In the genomic region with DNA sequence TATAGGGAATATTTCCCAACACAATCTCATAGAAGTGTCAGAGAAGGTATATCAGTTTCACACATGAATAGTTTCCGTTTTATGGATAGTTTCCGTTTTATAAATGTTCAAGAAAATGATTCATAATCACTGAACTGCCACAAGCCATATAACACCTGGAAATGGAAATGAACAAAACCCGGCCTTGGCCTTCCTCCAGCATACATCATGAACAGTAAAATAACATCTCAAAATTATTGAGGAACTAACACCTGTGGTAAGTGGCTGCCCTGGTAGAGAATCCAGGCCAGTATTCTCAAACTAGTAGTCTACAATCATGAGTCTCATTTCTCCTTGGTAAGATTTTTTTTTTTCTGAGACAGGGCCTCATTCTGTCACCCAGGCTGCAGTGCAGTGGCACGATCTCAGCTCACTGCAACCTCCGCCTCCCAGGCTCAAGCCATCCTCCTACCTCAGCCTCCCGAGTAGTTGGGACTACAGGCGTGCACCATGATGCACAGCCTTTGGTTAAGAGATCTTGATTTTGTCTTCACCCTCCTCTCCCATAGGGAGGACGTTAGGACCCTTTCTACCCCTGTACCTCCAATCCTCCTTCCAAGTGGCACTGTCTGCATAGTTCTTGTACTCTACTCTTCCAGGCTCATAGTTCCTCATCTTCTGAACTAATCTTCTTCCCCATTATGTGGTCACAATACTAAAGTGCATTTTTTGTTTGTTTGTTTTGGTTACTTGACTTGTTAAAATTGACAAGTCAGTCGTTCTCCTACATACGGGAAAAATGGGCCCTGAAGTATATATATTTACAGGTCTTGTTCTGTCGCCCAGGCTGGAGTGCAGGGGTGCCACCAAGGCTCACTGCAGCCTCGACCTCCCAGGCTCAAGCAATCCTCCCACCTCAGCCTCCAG, we compare ENCODE assay signal across 9 cellular contexts. TPM values are rescaled to one million over a fixed set of nuclear protein-coding genes. Genes with fewer than 3 reads are reported as not detected.
DNase-seq lines count a peak whose midpoint lies in the region; ATAC-seq, FAIRE-seq and TF ChIP-seq lines count a peak whose summit lies in the region.
"Had no signal": no experiment of that assay in that cellular context is flagged by ENCODE, and none has a peak within 500 bp of the region (broad histone marks: within the 10 kb centered on the region; RNA-seq: fewer than 3 reads in every experiment).

No MANE protein-coding gene starts in this region.

- POLR2A ChIA-PET in BJ (lab: Charles Lee) (no interaction called here), HepG2 (lab: Yijun Ruan, JAX) (interaction anchor here (0.5 to 1.8 kb wide), 8 partner anchors 41 to 1108 kb away, joined by 3 to 11 read pairs (median 3); a partner anchor contains a TSS)

- H3K9me3 ChIP-seq in HepG2 (ENCODE audit: low read length), result no peaks in the 10 kb centered on the region

- no peaks in the 10 kb centered on the region for H3K9me3 Mint-ChIP-seq in activated T-cell treated with anti-CD3 and anti-CD28 coated beads, Interleukin-2, amount 50 U/mL, for 4 hours
- H3K9me3 Mint-ChIP-seq in stimulated activated naive CD8-positive, alpha-beta T cell treated with anti-CD3 and anti-CD28 coated beads, Interleukin-15, amount 100 ng/mL, for 72 hours, result no peaks in the 10 kb centered on the region

- H3K79me2 ChIP-seq in HepG2 (ENCODE audit: insufficient read depth, low read length), result no peaks in the 10 kb centered on the region

- TF ChIP-seq RAD21 in HepG2 (CRISPR knock-in tag; IDR thresholded peaks at IDR 0.05), result no peak

- FAIRE-seq in HepG2 (lab: Jason Lieb, UNC), result no peak
- FAIRE-seq: H1 had no signal

- intact Hi-C loops in HepG2 (cut with micrococcal nuclease; ENCODE audit: unreplicated experiment), result no loop called here

- DNase-seq in BJ (ENCODE audit: low read depth) (no peak), HFF-Myc (ENCODE audit: extremely low read depth, low read depth) (no peak), HepG2 (ENCODE audit: low spot score) (no peak), NCI-H82 treated with DMSO at 0.1 percent for 48 hours (lab: John Stamatoyannopoulos, UW; ENCODE audit: unreplicated experiment) (no peak), NCI-H774 (lab: John Stamatoyannopoulos, UW) (no peak)
- no peak for DNase-seq in activated T-cell treated with anti-CD3 and anti-CD28 coated beads, Interleukin-2, amount 50 U/mL, for 4 hours
- DNase-seq in stimulated activated naive CD8-positive, alpha-beta T cell treated with anti-CD3 and anti-CD28 coated beads, Interleukin-15, amount 100 ng/mL, for 72 hours, result peak in 1 of 2 donors; percentile 75

- no peak for TF ChIP-seq POLR2A in HepG2 (IDR thresholded peaks at IDR 0.05; ENCODE audit: insufficient read depth in 1 of 2, low read depth in 2 of 2, low read length in 2 of 2)

- TF ChIP-seq EP300 in HepG2 (IDR thresholded peaks at IDR 0.05; ENCODE audit: low read depth in 2 of 2, low read length in 2 of 2) (no peak), HepG2 (CRISPR knock-in tag; IDR thresholded peaks at IDR 0.05; ENCODE audit: borderline replicate concordance) (no peak)

- peak; percentile 50 to 71 for ATAC-seq in activated T-cell treated with anti-CD3 and anti-CD28 coated beads, Interleukin-2, amount 50 U/mL, for 4 hours
- ATAC-seq in HepG2 (no peak), GM21825 (IDR thresholded peaks at IDR 0.05; ENCODE audit: unreplicated experiment) (no peak)
- peak; percentile 83 for ATAC-seq in stimulated activated naive CD8-positive, alpha-beta T cell treated with anti-CD3 and anti-CD28 coated beads, Interleukin-15, amount 100 ng/mL, for 72 hours

- H3K4me1 ChIP-seq in HepG2 (ENCODE audit: insufficient read depth, low read length), result peaks cover 22% of the 10 kb centered on the region

- peak overlapping the region; percentile 89 for H3K4me2 ChIP-seq in HepG2 (ENCODE audit: low read depth, low read length)

- TF ChIP-seq CTCF in BJ (IDR thresholded peaks at IDR 0.05; ENCODE audit: insufficient read depth, low read depth, low read length), result no peak
- TF ChIP-seq CTCF in HFF-Myc (IDR thresholded peaks at IDR 0.05; ENCODE audit: low read depth, low read length, missing control alignments), result no peak
- no peak for TF ChIP-seq CTCF in HepG2 (CRISPR knock-in tag; IDR thresholded peaks at IDR 0.05)

- peaks cover 2% of the 10 kb centered on the region for H3K27me3 Mint-ChIP-seq in activated T-cell treated with anti-CD3 and anti-CD28 coated beads, Interleukin-2, amount 50 U/mL, for 4 hours (ENCODE audit: low read depth)
- peaks cover 12% of the 10 kb centered on the region for H3K27me3 Mint-ChIP-seq in stimulated activated naive CD8-positive, alpha-beta T cell treated with anti-CD3 and anti-CD28 coated beads, Interleukin-15, amount 100 ng/mL, for 72 hours

- H3K4me3 ChIP-seq in BJ (ENCODE audit: low read depth, low read length), result peak overlapping the region; percentile 51
- H3K4me3 ChIP-seq in HFF-Myc (replicated peaks; ENCODE audit: low read depth, low read length), result peak overlapping the region; percentile 49
- H3K4me3 ChIP-seq in HepG2 (replicated peaks in 1 of 3; ENCODE audit: insufficient read depth in 1 of 3, low read depth in 2 of 3, low read length in 3 of 3), result peak overlapping the region in 2 of 3 experiments; percentile 67 to 75; a peak in 2 of 6 replicates

- in situ Hi-C loops in HepG2 (cut with HindIII; ENCODE audit: extremely low pct_ligation_motif_present, low pct_unique_long_range_greater_than_20kb), result no loop called here

- H3K4me3 Mint-ChIP-seq in activated T-cell treated with anti-CD3 and anti-CD28 coated beads, Interleukin-2, amount 50 U/mL, for 4 hours, result peak overlapping the region; percentile 81
- H3K4me3 Mint-ChIP-seq in stimulated activated naive CD8-positive, alpha-beta T cell treated with anti-CD3 and anti-CD28 coated beads, Interleukin-15, amount 100 ng/mL, for 72 hours, result peak overlapping the region; percentile 90

- no peaks in the 10 kb centered on the region for H4K20me1 ChIP-seq in HepG2 (ENCODE audit: insufficient read depth, low read length)

- H3K36me3 ChIP-seq in BJ (ENCODE audit: control insufficient read depth, insufficient read depth, low read length) (no peaks in the 10 kb centered on the region), HepG2 (replicated peaks in 1 of 2; ENCODE audit: control insufficient read depth in 1 of 2, insufficient read depth in 2 of 2, low read length in 2 of 2) (no peaks in the 10 kb centered on the region)

- 79% methylated on average over 12 of the region's 12 CpGs for WGBS in HepG2 (ENCODE audit: low lambda C conversion rate)

- CTCF ChIA-PET in BJ (lab: Yijun Ruan, JAX) (interaction anchor here (0.7 to 2.8 kb wide), 2 partner anchors 14 to 98 kb away, joined by 3 to 14 read pairs; a partner anchor contains a TSS), HepG2 (lab: Yijun Ruan, JAX; ENCODE audit: low intra/inter-chr PET ratio, low total read pairs) (no interaction called here)

- H3K9ac ChIP-seq in HepG2 (ENCODE audit: insufficient read depth, low read depth, low read length), result no peak overlapping the region

- H3K4me1 Mint-ChIP-seq in activated T-cell treated with anti-CD3 and anti-CD28 coated beads, Interleukin-2, amount 50 U/mL, for 4 hours (ENCODE audit: low read depth), result peaks cover 24% of the 10 kb centered on the region
- H3K4me1 Mint-ChIP-seq in stimulated activated naive CD8-positive, alpha-beta T cell treated with anti-CD3 and anti-CD28 coated beads, Interleukin-15, amount 100 ng/mL, for 72 hours, result peaks cover 25% of the 10 kb centered on the region

- H3K27me3 ChIP-seq in BJ (ENCODE audit: control insufficient read depth, insufficient read depth, low read length) (no peaks in the 10 kb centered on the region), HepG2 (ENCODE audit: control insufficient read depth in 1 of 2, insufficient read depth in 2 of 2, low read length in 2 of 2) (peaks cover under 1 to 2% of the 10 kb centered on the region in 2 experiments; a peak in 3 of 5 replicates)

- no peak overlapping the region for H3K27ac ChIP-seq in HepG2 (ENCODE audit: extremely low read length, insufficient read depth, low read length)

- no peaks in the 10 kb centered on the region for H3K36me3 Mint-ChIP-seq in activated T-cell treated with anti-CD3 and anti-CD28 coated beads, Interleukin-2, amount 50 U/mL, for 4 hours (ENCODE audit: insufficient read depth)

- H3K27ac Mint-ChIP-seq in stimulated activated naive CD8-positive, alpha-beta T cell treated with anti-CD3 and anti-CD28 coated beads, Interleukin-15, amount 100 ng/mL, for 72 hours, result peak overlapping the region; percentile 74 to 94

- no peak overlapping the region for H2AFZ ChIP-seq in HepG2 (ENCODE audit: low read length)

- no TSS peak for BruUV-seq in HepG2 (replicated peaks; lab: Mats Ljungman, UMichigan)

TF ChIP-seq in HepG2, 621 proteins besides CTCF, POLR2A, EP300 and RAD21:
- TF ChIP-seq MXI1 (IDR thresholded peaks at IDR 0.05; ENCODE audit: borderline replicate concordance, low read depth, low read length) (no peak), ZNF326 (CRISPR knock-in tag; IDR thresholded peaks at IDR 0.05; ENCODE audit: borderline replicate concordance) (0 out of 2 replicates have a peak, but pooled peaks have one; percentile 55)
TF ChIP-seq in HepG2: peak in this region for 1.

RNA-seq across cellular contexts. Expression of a gene that starts 15.0 kb away (rescaled TPM):
- polyA plus RNA-seq in BJ (2011; rRNA removed) (1.5 and 1.6 TPM in 2 replicates), HepG2 (2011; rRNA removed) (0.43 and 0.74 TPM in 2 replicates)
- 1.0 and 1.6 TPM in 2 replicates for polyA minus RNA-seq in BJ (2011; rRNA and poly(A)+ RNA removed)
- under 1 TPM; 0.55 to 0.87 (median 0.56) TPM for total RNA-seq in activated T-cell treated with anti-CD3 and anti-CD28 coated beads, Interleukin-2, amount 50 U/mL, for 4 hours
- 0.44 and 0.66 TPM in 2 replicates for total RNA-seq in HepG2 (2016; rRNA removed; fragmentation: Illumina TruSeq; extraction: Trizol)
- total RNA-seq in HepG2 (2016; cell fraction: cytosol; rRNA removed; fragmentation: Illumina TruSeq; extraction: Trizol; ENCODE audit: low read depth), result 0.62 and 2.1 TPM in 2 replicates
- 0.13 and 0.37 TPM in 2 replicates for total RNA-seq in HepG2 (2016; cell fraction: insoluble cytoplasmic fraction; rRNA removed; fragmentation: Illumina TruSeq; extraction: Trizol)
- total RNA-seq in HepG2 (2016; cell fraction: membrane; rRNA removed; fragmentation: Illumina TruSeq; extraction: Trizol), result 1.5 and 2.3 TPM in 2 replicates
- not detected in 2 replicates for total RNA-seq in HepG2 (2016; cell fraction: nucleus; rRNA removed; fragmentation: Illumina TruSeq; extraction: Trizol)
- polyA plus RNA-seq in HepG2 (2011; cell fraction: cytosol; rRNA removed), result 0.22 and 0.24 TPM in 2 replicates
- 0.06 and 0.10 TPM in 2 replicates for polyA plus RNA-seq in HepG2 (2011; cell fraction: nucleus; rRNA removed)
- 0.47 and 0.65 TPM in 2 replicates for polyA plus RNA-seq in HepG2 (2012)
- 1.7 and 2.2 TPM in 2 replicates for polyA plus RNA-seq in HepG2 (2016; cell fraction: cytosol; fragmentation: Illumina TruSeq; extraction: Trizol; ENCODE audit: low read depth)
- 0.62 and 0.74 TPM in 2 replicates for polyA plus RNA-seq in HepG2 (2016; cell fraction: insoluble cytoplasmic fraction; fragmentation: Illumina TruSeq; extraction: Trizol; ENCODE audit: low read depth)
- polyA plus RNA-seq in HepG2 (2016; cell fraction: membrane; fragmentation: Illumina TruSeq; extraction: Trizol; ENCODE audit: low read depth), result 1.2 and 1.8 TPM in 2 replicates
- 0.29 and 0.72 TPM in 2 replicates for polyA plus RNA-seq in HepG2 (2016; cell fraction: nucleus; fragmentation: Illumina TruSeq; extraction: Trizol; ENCODE audit: insufficient read depth, low read depth)
- 0.20 and 0.23 TPM in 2 replicates for polyA minus RNA-seq in HepG2 (2011; rRNA and poly(A)+ RNA removed; ENCODE audit: low replicate concordance)
- not detected in 2 replicates for polyA minus RNA-seq in HepG2 (2011; cell fraction: cytosol; rRNA and poly(A)+ RNA removed)
- 0.13 TPM in 1 of 2 replicates, not detected in the other for polyA minus RNA-seq in HepG2 (2011; cell fraction: nucleus; rRNA and poly(A)+ RNA removed)

Comparison
In these comparisons a context has a peak if more than half of its experiments do, and no peak if none do; other contexts are left out.
1. ATAC-seq: peak in activated T-cell treated with anti-CD3 and anti-CD28 coated beads, Interleukin-2, amount 50 U/mL, for 4 hours (2 of 2) and stimulated activated naive CD8-positive, alpha-beta T cell treated with anti-CD3 and anti-CD28 coated beads, Interleukin-15, amount 100 ng/mL, for 72 hours (single experiment); none in HepG2 (single experiment) and GM21825 (single experiment).
2. Peak in every context shown above with its lines, with median percentiles within 50 percentile points of each other: H3K4me3 ChIP-seq.